In the genomic region with DNA sequence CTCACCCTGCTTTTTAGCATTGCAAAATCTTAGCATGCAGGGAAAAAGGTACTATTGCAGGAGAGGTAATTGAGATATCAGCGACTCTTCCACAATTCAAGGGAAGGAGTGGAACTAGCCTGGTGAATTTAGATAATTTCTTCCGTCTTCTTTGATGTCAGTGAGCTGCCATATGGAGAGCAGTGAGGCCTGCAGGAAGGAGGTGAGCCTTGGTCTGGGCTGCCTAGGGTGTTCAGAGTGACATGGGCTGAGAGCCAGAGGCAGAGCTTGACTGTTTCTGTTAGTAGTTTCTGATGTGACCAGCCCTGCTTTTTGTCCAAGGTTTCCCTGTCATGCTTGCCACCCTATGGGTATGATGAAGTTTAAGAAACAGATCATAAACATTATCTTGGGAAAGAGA, we compare ENCODE assay signal across 1 cellular context.
TF ChIP-seq lines count a peak whose summit lies in the region.

No MANE protein-coding gene starts in this region.

TF ChIP-seq in WTC11, 78 proteins besides CTCF, POLR2A, EP300 and RAD21 (continued from another document):
- TF ChIP-seq, protein P1, sequence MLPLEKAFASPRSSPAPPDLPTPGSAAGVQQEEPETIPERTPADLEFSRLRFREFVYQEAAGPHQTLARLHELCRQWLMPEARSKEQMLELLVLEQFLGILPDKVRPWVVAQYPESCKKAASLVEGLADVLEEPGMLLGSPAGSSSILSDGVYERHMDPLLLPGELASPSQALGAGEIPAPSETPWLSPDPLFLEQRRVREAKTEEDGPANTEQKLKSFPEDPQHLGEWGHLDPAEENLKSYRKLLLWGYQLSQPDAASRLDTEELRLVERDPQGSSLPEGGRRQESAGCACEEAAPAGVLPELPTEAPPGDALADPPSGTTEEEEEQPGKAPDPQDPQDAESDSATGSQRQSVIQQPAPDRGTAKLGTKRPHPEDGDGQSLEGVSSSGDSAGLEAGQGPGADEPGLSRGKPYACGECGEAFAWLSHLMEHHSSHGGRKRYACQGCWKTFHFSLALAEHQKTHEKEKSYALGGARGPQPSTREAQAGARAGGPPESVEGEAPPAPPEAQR (CRISPR knock-in tag; IDR thresholded peaks at IDR 0.05) = no peak
- TF ChIP-seq CREM (CRISPR knock-in tag; IDR thresholded peaks at IDR 0.05) = no peak
- TF ChIP-seq FOXP4 (CRISPR knock-in tag; IDR thresholded peaks at IDR 0.05) = no peak
- no peak for TF ChIP-seq NFATC4 (CRISPR knock-in tag; IDR thresholded peaks at IDR 0.05)
- TF ChIP-seq SOX15 (CRISPR knock-in tag; IDR thresholded peaks at IDR 0.05) = no peak
- TF ChIP-seq ZNF317 (CRISPR knock-in tag; IDR thresholded peaks at IDR 0.05; ENCODE audit: borderline replicate concordance, low read depth) = no peak
